Comparison of ENCODE assay signal across 8 cellular contexts in genomic region chr6:158818008-158818579, GRCh38. TPM values are rescaled to one million over a fixed set of nuclear protein-coding genes. Genes with fewer than 3 reads are reported as not detected.
DNase-seq lines count a peak whose midpoint lies in the region; ATAC-seq and TF ChIP-seq lines count a peak whose summit lies in the region.

No MANE protein-coding gene starts in this region.

- H3K27ac Mint-ChIP-seq in naive thymus-derived CD4-positive, alpha-beta T cell = peak overlapping the region; percentile 91 to 99 (median 97)

- intact Hi-C loops in esophagus squamous epithelium (cut with DNase I) = no loop called here
- intact Hi-C loops in naive thymus-derived CD4-positive, alpha-beta T cell (cut with micrococcal nuclease) = loop anchor here (1.0 to 10.0 kb wide), 11 partner anchors 13 to 907 kb away; partner anchors contain the start of genes SOD2 (in 1 of the 2), SYTL3 (in 1 of the 2) and WTAP (in 1 of the 2)

- no peaks in the 10 kb centered on the region for H3K27me3 Mint-ChIP-seq in naive thymus-derived CD4-positive, alpha-beta T cell

- peaks cover 0 to 22% (median 0%) of the 10 kb centered on the region in 3 donors for H3K36me3 ChIP-seq in esophagus squamous epithelium
- peaks cover 0 to 4% (median 0%) of the 10 kb centered on the region in 3 experiments for H3K36me3 ChIP-seq in naive thymus-derived CD4-positive, alpha-beta T cell (ENCODE audit: control insufficient read depth in 2 of 3, insufficient read depth in 3 of 3, low read length in 3 of 3)

- CTCF ChIA-PET in naive thymus-derived CD4-positive, alpha-beta T cell (lab: Charles Lee) = interaction anchor here (1.1 to 1.3 kb wide), 2 partner anchors 36 to 51 kb away, joined by 3 to 5 read pairs; no protein-coding TSS in a partner anchor

- H3K4me1 ChIP-seq in esophagus squamous epithelium = peaks cover 10 to 62% (median 41%) of the 10 kb centered on the region in 3 donors
- peaks cover 29 to 36% of the 10 kb centered on the region in 2 donors for H3K4me1 ChIP-seq in naive thymus-derived CD4-positive, alpha-beta T cell (ENCODE audit: control insufficient read depth in 2 of 2, insufficient read depth in 2 of 2, low read length in 2 of 2)

- H3K36me3 Mint-ChIP-seq in naive thymus-derived CD4-positive, alpha-beta T cell = peaks cover 5 to 37% (median 8%) of the 10 kb centered on the region in 5 donors

- H3K4me3 ChIP-seq in esophagus squamous epithelium = peak overlapping the region; percentile 73 to 97 (median 83)
- peak overlapping the region; percentile 83 for H3K4me3 ChIP-seq in naive thymus-derived CD4-positive, alpha-beta T cell (ENCODE audit: low read length)

- TF ChIP-seq CTCF in esophagus squamous epithelium (IDR thresholded peaks at IDR 0.05) = peak in 1 of 6 experiments; percentile 17

- H3K27ac ChIP-seq in esophagus squamous epithelium = peak overlapping the region; percentile 96 to 100 (median 99)
- H3K27ac ChIP-seq in naive thymus-derived CD4-positive, alpha-beta T cell (ENCODE audit: low read depth, low read length) = peak overlapping the region; percentile 99

- peak; percentile 61 for DNase-seq in Ammon's horn (ENCODE audit: low spot score)
- peak; percentile 91 for DNase-seq in OCI-M1 (lab: John Stamatoyannopoulos, UW)
- DNase-seq in activated T-cell treated with anti-CD3 and anti-CD28 coated beads, Interleukin-2, amount 50 U/mL, for 48 hours = peak; percentile 86 to 88
- DNase-seq in esophagus squamous epithelium (lab: John Stamatoyannopoulos, UW) = peak; percentile 19
- DNase-seq in naive thymus-derived CD4-positive, alpha-beta T cell = peak; percentile 52 to 89 (median 72)
- peak; percentile 76 for DNase-seq in stimulated activated naive CD4-positive, alpha-beta T cell treated with Interleukin-2 at 50 U/mL for 16 hours (lab: John Stamatoyannopoulos, UW)

- H3K9me3 ChIP-seq in esophagus squamous epithelium = no peaks in the 10 kb centered on the region
- no peaks in the 10 kb centered on the region for H3K9me3 ChIP-seq in naive thymus-derived CD4-positive, alpha-beta T cell (ENCODE audit: control insufficient read depth in 2 of 3, low read length in 3 of 3)

- peak overlapping the region; percentile 91 to 99 (median 96) for H3K4me3 Mint-ChIP-seq in naive thymus-derived CD4-positive, alpha-beta T cell

- H3K9me3 Mint-ChIP-seq in naive thymus-derived CD4-positive, alpha-beta T cell = peaks cover 0 to 5% (median 2%) of the 10 kb centered on the region in 11 donors

- no peaks in the 10 kb centered on the region for H3K27me3 ChIP-seq in esophagus squamous epithelium
- no peaks in the 10 kb centered on the region for H3K27me3 ChIP-seq in naive thymus-derived CD4-positive, alpha-beta T cell (ENCODE audit: control insufficient read depth in 2 of 2, insufficient read depth in 2 of 2, low read length in 2 of 2)

- 0 to 4% methylated on average over 3 to 6 of the region's 53 CpGs for WGBS in esophagus squamous epithelium, 2 donors

- POLR2A ChIA-PET in naive thymus-derived CD4-positive, alpha-beta T cell (lab: Charles Lee) = interaction anchor here (0.6 to 2.2 kb wide), 9 partner anchors 9 to 286 kb away, joined by 3 to 21 read pairs (median 5); no protein-coding TSS in a partner anchor

- H3K4me1 Mint-ChIP-seq in naive thymus-derived CD4-positive, alpha-beta T cell = peaks cover 41 to 60% (median 49%) of the 10 kb centered on the region in 7 donors

- TF ChIP-seq POLR2A in GM19099 (IDR thresholded peaks at IDR 0.05; ENCODE audit: extremely low read depth, insufficient read length, low read depth) (peak; percentile 94), esophagus squamous epithelium (IDR thresholded peaks at IDR 0.05) (peak in 3 of 4 donors; percentile 84 to 96 (median 92))

- peak; percentile 39 for ATAC-seq in HG03439 (IDR thresholded peaks at IDR 0.05; ENCODE audit: unreplicated experiment)
- peak; percentile 76 for ATAC-seq in naive thymus-derived CD4-positive, alpha-beta T cell

RNA-seq across cellular contexts. Expression of gene EZR, which starts 1.1 kb away (rescaled TPM):
- 100 to 1,000 TPM; 208 to 339 (median 285) TPM for total RNA-seq in esophagus squamous epithelium
- total RNA-seq in naive thymus-derived CD4-positive, alpha-beta T cell = 100 to 1,000 TPM; 132 to 201 (median 163) TPM
- polyA plus RNA-seq in naive thymus-derived CD4-positive, alpha-beta T cell = 100 to 1,000 TPM; 115 to 140 TPM

Comparison
In these comparisons a context has a peak if more than half of its experiments do, and no peak if none do; other contexts are left out.
1. Peak in every context shown above with its lines: DNase-seq, ATAC-seq, H3K4me3 ChIP-seq and H3K27ac ChIP-seq.
2. DNase-seq: peak in every context shown above with its lines; median percentile 91 in OCI-M1; 87 in activated T-cell treated with anti-CD3 and anti-CD28 coated beads, Interleukin-2, amount 50 U/mL, for 48 hours; 76 in stimulated activated naive CD4-positive, alpha-beta T cell treated with Interleukin-2 at 50 U/mL for 16 hours; 72 in naive thymus-derived CD4-positive, alpha-beta T cell; 61 in Ammon's horn; 19 in esophagus squamous epithelium.